Comparison of ENCODE assay signal across 16 cellular contexts in the genomic region with DNA sequence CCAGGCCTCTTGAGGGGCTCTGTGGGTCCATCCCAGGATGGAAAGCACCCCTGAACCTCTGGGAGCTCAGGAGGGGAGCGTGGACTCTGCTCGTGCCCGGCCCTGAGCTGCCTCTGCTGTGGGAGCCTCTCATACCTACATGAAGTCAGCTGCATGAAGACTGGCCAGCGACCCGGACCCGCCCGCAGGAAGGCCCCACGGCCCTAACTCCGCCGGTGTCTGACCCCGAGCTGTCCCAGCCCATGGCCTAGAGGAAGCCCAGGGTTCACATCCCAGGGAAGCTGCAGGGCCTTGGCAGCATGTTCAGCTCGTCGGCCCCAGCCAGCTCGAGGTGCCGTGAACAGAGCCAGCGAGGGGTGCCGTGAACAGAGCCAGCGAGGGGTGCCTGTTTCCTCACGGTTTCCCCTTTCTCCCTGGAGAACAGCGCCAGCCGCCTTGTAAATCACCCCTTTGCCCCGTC.
"Had no signal": no experiment of that assay in that cellular context is flagged by ENCODE, and none has a peak within 500 bp of the region (broad histone marks: within the 10 kb centered on the region; RNA-seq: fewer than 3 reads in every experiment).

No MANE protein-coding gene starts in this region.

- H3K9me3 Mint-ChIP-seq: activated T-cell treated with anti-CD3 and anti-CD28 coated beads, Interleukin-2, amount 50 U/mL, for 4 hours; activated T-helper 2 cell treated with anti-CD3 and anti-CD28 coated beads, Interferon-gamma antibody, Interleukin-2, Interleukin-4, amounts not matched to agents 10 μg/mL and 5 μg/mL and 100 μg/mL, durations not matched to agents 14 hours and 24 hours and 36 hours; naive B cell had no signal

- H3K9me3 ChIP-seq: adrenal gland had no signal

- H3K4me1 ChIP-seq: adrenal gland had no signal

- H3K27me3 ChIP-seq: cardiac muscle cell had no signal

- H3K27ac ChIP-seq: adrenal gland had no signal

- H3K27ac Mint-ChIP-seq: activated naive CD8-positive, alpha-beta T cell; activated T-helper 2 cell treated with anti-CD3 and anti-CD28 coated beads, Interferon-gamma antibody, Interleukin-2, Interleukin-4, amounts not matched to agents 10 μg/mL and 5 μg/mL and 100 μg/mL, durations not matched to agents 14 hours and 24 hours and 36 hours; naive B cell had no signal

- H3K4me1 Mint-ChIP-seq: naive B cell had no signal

- H3K36me3 ChIP-seq: adrenal gland, cardiac muscle cell had no signal

- DNase-seq: activated CD4-positive, alpha-beta T cell treated with anti-CD3 and anti-CD28 coated beads for 1 hour; activated naive CD4-positive, alpha-beta T cell; activated T-cell treated with anti-CD3 and anti-CD28 coated beads, Interleukin-2, amount 50 U/mL, for 4 hours; adrenal gland; dermis blood vessel endothelial cell; effector CD8-positive, alpha-beta T cell; head of caudate nucleus; naive B cell; occipital lobe; stimulated activated CD4-positive, alpha-beta T cell treated with anti-CD3 and anti-CD28 coated beads, Interleukin-4, amount 100 ng/mL, for 24 hours; stimulated activated naive CD4-positive, alpha-beta T cell treated with Interleukin-2 at 50 U/mL for 16 hours; T-helper 9 cell had no signal

- H3K4me3 ChIP-seq: adrenal gland, cardiac muscle cell, lung had no signal

- H3K27me3 Mint-ChIP-seq: activated naive CD8-positive, alpha-beta T cell; naive B cell had no signal

- ATAC-seq: activated T-cell treated with anti-CD3 and anti-CD28 coated beads, Interleukin-2, amount 50 U/mL, for 4 hours had no signal

- H3K36me3 Mint-ChIP-seq: activated naive CD8-positive, alpha-beta T cell; naive B cell had no signal

- H3K4me3 Mint-ChIP-seq: activated naive CD8-positive, alpha-beta T cell; activated T-cell treated with anti-CD3 and anti-CD28 coated beads, Interleukin-2, amount 50 U/mL, for 4 hours; naive B cell had no signal
